9 cellular contexts compared by ENCODE assay signal in genomic region chr15:77907824-77908751, GRCh38.
DNase-seq lines count a peak whose midpoint lies in the region; ATAC-seq and TF ChIP-seq lines count a peak whose summit lies in the region.
"Had no signal": no experiment of that assay in that cellular context is flagged by ENCODE, and none has a peak within 500 bp of the region (broad histone marks: within the 10 kb centered on the region; RNA-seq: fewer than 3 reads in every experiment).

No MANE protein-coding gene starts in this region.

- H3K27ac ChIP-seq in breast epithelium: no peak overlapping the region

- TF ChIP-seq CTCF in MCF 10A (IDR thresholded peaks at IDR 0.05; ENCODE audit: unreplicated experiment) (peak; percentile 20), breast epithelium (IDR thresholded peaks at IDR 0.05) (peak in 1 of 3 donors; percentile 17)

- H3K36me3 Mint-ChIP-seq in MCF 10A (ENCODE audit: insufficient read depth, unreplicated experiment): no peaks in the 10 kb centered on the region
- no peaks in the 10 kb centered on the region for H3K36me3 Mint-ChIP-seq in activated naive CD4-positive, alpha-beta T cell treated with anti-CD3 and anti-CD28 coated beads, Interleukin-2, amount 10 ng/mL, durations not matched to agents 7 days and 5 days
- H3K36me3 Mint-ChIP-seq in stimulated activated naive B cell treated with anti-CD40 and anti-IgM and Interleukin-4, amounts not matched to agents 10 μg/mL and 1 μg/mL and 100 μg/mL, for 72 hours: no peaks in the 10 kb centered on the region

- intact Hi-C loops in MCF 10A (cut with micrococcal nuclease): no loop called here
- intact Hi-C loops in breast epithelium (cut with DNase I; ENCODE audit: low total_unique reads): no loop called here

- no peak overlapping the region for H3K27ac Mint-ChIP-seq in MCF 10A (ENCODE audit: low read depth, unreplicated experiment)
- H3K27ac Mint-ChIP-seq in activated naive CD4-positive, alpha-beta T cell treated with anti-CD3 and anti-CD28 coated beads, Interleukin-2, amount 10 ng/mL, durations not matched to agents 7 days and 5 days: no peak overlapping the region
- H3K27ac Mint-ChIP-seq in stimulated activated naive B cell treated with anti-CD40 and anti-IgM and Interleukin-4, amounts not matched to agents 10 μg/mL and 1 μg/mL and 100 μg/mL, for 72 hours: no peak overlapping the region
- H3K27ac Mint-ChIP-seq: dendritic cell treated with granulocyte-macrophage colony-stimulating factor and Interleukin-4, amounts not matched to agents 40 ng/mL and 50 ng/mL, for 4 days had no signal

- H3K36me3 ChIP-seq in breast epithelium: no peaks in the 10 kb centered on the region

- POLR2A ChIA-PET in MCF 10A (lab: Yijun Ruan, JAX): interaction anchor here (0.5 kb wide), 1 partner anchor 1783 kb away, joined by 3 read pairs; no protein-coding TSS in a partner anchor

- peaks cover 46% of the 10 kb centered on the region for H3K27me3 Mint-ChIP-seq in MCF 10A (ENCODE audit: insufficient read depth, unreplicated experiment)
- H3K27me3 Mint-ChIP-seq in activated naive CD4-positive, alpha-beta T cell treated with anti-CD3 and anti-CD28 coated beads, Interleukin-2, amount 10 ng/mL, durations not matched to agents 7 days and 5 days: peaks cover 43% of the 10 kb centered on the region
- peaks cover 29 to 37% of the 10 kb centered on the region in 2 donors for H3K27me3 Mint-ChIP-seq in stimulated activated naive B cell treated with anti-CD40 and anti-IgM and Interleukin-4, amounts not matched to agents 10 μg/mL and 1 μg/mL and 100 μg/mL, for 72 hours

- TF ChIP-seq POLR2A in breast epithelium (IDR thresholded peaks at IDR 0.05): no peak

- no peak overlapping the region for H3K4me3 Mint-ChIP-seq in MCF 10A (ENCODE audit: unreplicated experiment)
- no peak overlapping the region for H3K4me3 Mint-ChIP-seq in activated naive CD4-positive, alpha-beta T cell treated with anti-CD3 and anti-CD28 coated beads, Interleukin-2, amount 10 ng/mL, durations not matched to agents 7 days and 5 days
- H3K4me3 Mint-ChIP-seq in stimulated activated naive B cell treated with anti-CD40 and anti-IgM and Interleukin-4, amounts not matched to agents 10 μg/mL and 1 μg/mL and 100 μg/mL, for 72 hours: no peak overlapping the region
- H3K4me3 Mint-ChIP-seq: dendritic cell treated with granulocyte-macrophage colony-stimulating factor and Interleukin-4, amounts not matched to agents 40 ng/mL and 50 ng/mL, for 4 days had no signal

- peak; percentile 75 to 78 for ATAC-seq in stimulated activated naive B cell treated with anti-CD40 and anti-IgM and Interleukin-4, amounts not matched to agents 10 μg/mL and 1 μg/mL and 100 μg/mL, for 72 hours (replicated peaks)

- H3K9me3 Mint-ChIP-seq in MCF 10A (ENCODE audit: unreplicated experiment): no peaks in the 10 kb centered on the region
- H3K9me3 Mint-ChIP-seq in activated naive CD4-positive, alpha-beta T cell treated with anti-CD3 and anti-CD28 coated beads, Interleukin-2, amount 10 ng/mL, durations not matched to agents 7 days and 5 days: no peaks in the 10 kb centered on the region
- H3K9me3 Mint-ChIP-seq in stimulated activated naive B cell treated with anti-CD40 and anti-IgM and Interleukin-4, amounts not matched to agents 10 μg/mL and 1 μg/mL and 100 μg/mL, for 72 hours: no peaks in the 10 kb centered on the region
- H3K9me3 Mint-ChIP-seq: dendritic cell treated with granulocyte-macrophage colony-stimulating factor and Interleukin-4, amounts not matched to agents 40 ng/mL and 50 ng/mL, for 4 days had no signal

- H3K4me1 ChIP-seq in breast epithelium: no peaks in the 10 kb centered on the region

- CTCF ChIA-PET in MCF 10A (lab: Yijun Ruan, JAX): interaction anchor here (0.6 to 1.2 kb wide), 5 partner anchors 22 to 493 kb away, joined by 3 to 4 read pairs (median 3); no protein-coding TSS in a partner anchor
- CTCF ChIA-PET in activated naive CD4-positive, alpha-beta T cell treated with anti-CD3 and anti-CD28 coated beads, Interleukin-2, amount 10 ng/mL, durations not matched to agents 7 days and 5 days (lab: Charles Lee): interaction anchor here (0.8 to 3.9 kb wide), 11 partner anchors 8 to 334 kb away, joined by 3 to 17 read pairs (median 4); no protein-coding TSS in a partner anchor

- no peaks in the 10 kb centered on the region for H3K27me3 ChIP-seq in breast epithelium

- BruUV-seq in MCF 10A (replicated peaks; lab: Mats Ljungman, UMichigan): no TSS peak

- H3K4me1 Mint-ChIP-seq in MCF 10A (ENCODE audit: insufficient read depth, unreplicated experiment): no peaks in the 10 kb centered on the region
- H3K4me1 Mint-ChIP-seq in activated naive CD4-positive, alpha-beta T cell treated with anti-CD3 and anti-CD28 coated beads, Interleukin-2, amount 10 ng/mL, durations not matched to agents 7 days and 5 days: peaks cover 3% of the 10 kb centered on the region
- H3K4me1 Mint-ChIP-seq in stimulated activated naive B cell treated with anti-CD40 and anti-IgM and Interleukin-4, amounts not matched to agents 10 μg/mL and 1 μg/mL and 100 μg/mL, for 72 hours: peaks cover 3 to 9% of the 10 kb centered on the region in 2 donors

- no peak overlapping the region for H3K4me3 ChIP-seq in breast epithelium

- no peaks in the 10 kb centered on the region for H3K9me3 ChIP-seq in breast epithelium

- DNase-seq in MCF 10A (ENCODE audit: unreplicated experiment) (peak; percentile 47), breast epithelium (ENCODE audit: low spot score in 2 of 2) (no peak), NOMO-1 (lab: John Stamatoyannopoulos, UW; ENCODE audit: unreplicated experiment in 2 of 2) (peak; percentile 72 to 76), kidney tubule cell (ENCODE audit: low spot score) (peak; percentile 76), NCI-H524 treated with DMSO at 0.1 percent for 48 hours (lab: John Stamatoyannopoulos, UW) (no peak), foreskin melanocyte (no peak)
- DNase-seq in activated naive CD4-positive, alpha-beta T cell treated with anti-CD3 and anti-CD28 coated beads, Interleukin-2, amount 10 ng/mL, durations not matched to agents 7 days and 5 days: peak; percentile 81
- peak; percentile 53 for DNase-seq in stimulated activated naive B cell treated with anti-CD40 and anti-IgM and Interleukin-4, amounts not matched to agents 10 μg/mL and 1 μg/mL and 100 μg/mL, for 72 hours

Comparison
In these comparisons a context has a peak if more than half of its experiments do, and no peak if none do; other contexts are left out.
1. DNase-seq: peak in MCF 10A (single experiment), NOMO-1 (2 of 2), activated naive CD4-positive, alpha-beta T cell treated with anti-CD3 and anti-CD28 coated beads, Interleukin-2, amount 10 ng/mL, durations not matched to agents 7 days and 5 days (single experiment), kidney tubule cell (single experiment) and stimulated activated naive B cell treated with anti-CD40 and anti-IgM and Interleukin-4, amounts not matched to agents 10 μg/mL and 1 μg/mL and 100 μg/mL, for 72 hours (single experiment); none in breast epithelium (0 of 2), NCI-H524 treated with DMSO at 0.1 percent for 48 hours (single experiment) and foreskin melanocyte (single experiment).